Comparison of ENCODE assay signal across 1 cellular context in genomic region chr21:26846036-26846931, GRCh38.
TF ChIP-seq lines count a peak whose summit lies in the region.

No MANE protein-coding gene starts in this region.

TF ChIP-seq in SK-N-SH, 30 proteins besides CTCF, POLR2A, EP300 and RAD21 (continued from another document):
- TF ChIP-seq REST (IDR thresholded peaks at IDR 0.05; ENCODE audit: low read depth, low read length) (no peak), GATA2 (CRISPR knock-in tag; IDR thresholded peaks at IDR 0.05) (no peak), TAF1 (IDR thresholded peaks at IDR 0.05; ENCODE audit: borderline replicate concordance, low read depth, low read length) (no peak), RFX5 (IDR thresholded peaks at IDR 0.05; ENCODE audit: low read length) (no peak), NFIC (IDR thresholded peaks at IDR 0.05; ENCODE audit: borderline replicate concordance) (no peak), ZBTB33 (IDR thresholded peaks at IDR 0.05; ENCODE audit: borderline replicate concordance, low read depth) (no peak), FOSL2 (IDR thresholded peaks at IDR 0.05; ENCODE audit: borderline replicate concordance, low read depth) (no peak), ELF1 (IDR thresholded peaks at IDR 0.05) (no peak)
